14 cellular contexts compared by ENCODE assay signal in the genomic region with DNA sequence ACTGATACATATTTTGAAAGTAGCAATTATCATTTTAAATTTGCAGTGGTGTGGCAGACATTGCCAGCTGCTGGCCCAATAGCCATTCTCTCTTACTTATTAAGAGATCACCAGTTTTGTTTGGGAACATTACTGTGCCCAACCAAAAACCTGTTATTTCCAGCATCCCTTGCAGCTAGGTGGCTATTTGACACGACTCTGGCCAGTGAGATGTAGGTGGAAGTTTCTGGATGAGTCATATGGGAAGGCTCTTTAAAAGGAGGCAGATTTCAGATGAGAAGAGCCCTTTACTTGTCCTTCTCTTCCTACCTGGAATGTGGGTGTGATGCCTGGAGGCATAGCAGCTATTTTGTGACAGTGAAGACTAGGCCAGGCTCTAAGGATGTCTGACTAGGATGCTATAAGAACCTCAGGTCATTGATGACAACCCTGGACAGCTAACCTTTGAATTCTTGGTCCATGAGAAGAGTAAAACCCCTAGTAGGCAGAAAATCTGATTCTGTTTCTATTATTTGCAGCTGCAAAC.
DNase-seq lines count a peak whose midpoint lies in the region; ATAC-seq and TF ChIP-seq lines count a peak whose summit lies in the region.
"Had no signal": no experiment of that assay in that cellular context is flagged by ENCODE, and none has a peak within 500 bp of the region (broad histone marks: within the 10 kb centered on the region; RNA-seq: fewer than 3 reads in every experiment).

No MANE protein-coding gene starts in this region.

- intact Hi-C loops in esophagus squamous epithelium (cut with DNase I) = no loop called here

- WGBS in esophagus squamous epithelium, 2 donors = 64% methylated on average over 1 of the region's 1 CpG; no CpG with 5 or more reads in 1 of the 2 donors

- H3K27me3 Mint-ChIP-seq in activated T-cell treated with anti-CD3 and anti-CD28 coated beads, Interleukin-2, amount 50 U/mL, for 4 hours (ENCODE audit: low read depth) = no peaks in the 10 kb centered on the region
- H3K27me3 Mint-ChIP-seq in CD8-positive, alpha-beta memory T cell = no peaks in the 10 kb centered on the region
- peaks cover 6% of the 10 kb centered on the region for H3K27me3 Mint-ChIP-seq in osteocyte (ENCODE audit: unreplicated experiment)

- ATAC-seq in activated T-cell treated with anti-CD3 and anti-CD28 coated beads, Interleukin-2, amount 50 U/mL, for 4 hours = no peak
- ATAC-seq: A549 had no signal

- peaks cover 28% of the 10 kb centered on the region for H3K4me1 Mint-ChIP-seq in activated T-cell treated with anti-CD3 and anti-CD28 coated beads, Interleukin-2, amount 50 U/mL, for 4 hours (ENCODE audit: low read depth)
- H3K4me1 Mint-ChIP-seq in CD8-positive, alpha-beta memory T cell = peaks cover 31 to 41% (median 39%) of the 10 kb centered on the region in 3 donors
- H3K4me1 Mint-ChIP-seq in osteocyte (ENCODE audit: unreplicated experiment) = no peaks in the 10 kb centered on the region

- TF ChIP-seq CTCF in osteocyte (IDR thresholded peaks at IDR 0.05) (no peak), esophagus squamous epithelium (IDR thresholded peaks at IDR 0.05) (no peak)

- peaks cover 24% of the 10 kb centered on the region for H3K9me3 Mint-ChIP-seq in activated T-cell treated with anti-CD3 and anti-CD28 coated beads, Interleukin-2, amount 50 U/mL, for 4 hours
- H3K9me3 Mint-ChIP-seq in CD8-positive, alpha-beta memory T cell = peaks cover 4 to 20% (median 16%) of the 10 kb centered on the region in 5 donors
- peaks cover 6% of the 10 kb centered on the region for H3K9me3 Mint-ChIP-seq in osteocyte (ENCODE audit: unreplicated experiment)

- peak overlapping the region in 5 of 8 donors; percentile 19 to 67 (median 59) for H3K27ac Mint-ChIP-seq in CD8-positive, alpha-beta memory T cell
- H3K27ac Mint-ChIP-seq in osteocyte (ENCODE audit: unreplicated experiment) = no peak overlapping the region

- peaks cover 40% of the 10 kb centered on the region for H3K36me3 Mint-ChIP-seq in activated T-cell treated with anti-CD3 and anti-CD28 coated beads, Interleukin-2, amount 50 U/mL, for 4 hours (ENCODE audit: insufficient read depth)
- H3K36me3 Mint-ChIP-seq in CD8-positive, alpha-beta memory T cell = peaks cover 12 to 39% (median 30%) of the 10 kb centered on the region in 3 donors
- H3K36me3 Mint-ChIP-seq in osteocyte (ENCODE audit: unreplicated experiment) = no peaks in the 10 kb centered on the region

- DNase-seq in activated T-cell treated with anti-CD3 and anti-CD28 coated beads, Interleukin-2, amount 50 U/mL, for 48 hours = peak; percentile 18 to 21
- no peak for DNase-seq in activated T-cell treated with anti-CD3 and anti-CD28 coated beads, Interleukin-2, amount 50 U/mL, for 4 hours
- DNase-seq in CD8-positive, alpha-beta memory T cell = no peak
- DNase-seq in activated CD8-positive, alpha-beta memory T cell treated with anti-CD3 and anti-CD28 coated beads, Interleukin-2, amount 50 U/mL, for 48 hours = peak; percentile 22
- DNase-seq in osteocyte (ENCODE audit: extremely low spot score, unreplicated experiment) = peak; percentile 6
- no peak for DNase-seq in esophagus squamous epithelium (lab: John Stamatoyannopoulos, UW)
- no peak for DNase-seq in T-helper 2 cell
- no peak for DNase-seq in cerebellar cortex (ENCODE audit: low spot score)
- DNase-seq: DMS79, GM23248, NCI-H1436 treated with DMSO at 0.1 percent for 48 hours, NCI-H2081, NCI-H524 had no signal

- POLR2A ChIA-PET in CD8-positive, alpha-beta memory T cell (lab: Charles Lee) = interaction anchor here (0.6 kb wide), 1 partner anchor 471 kb away, joined by 3 read pairs; no protein-coding TSS in a partner anchor

- no peak overlapping the region for H3K4me3 Mint-ChIP-seq in activated T-cell treated with anti-CD3 and anti-CD28 coated beads, Interleukin-2, amount 50 U/mL, for 4 hours
- no peak overlapping the region for H3K4me3 Mint-ChIP-seq in CD8-positive, alpha-beta memory T cell
- H3K4me3 Mint-ChIP-seq in osteocyte (ENCODE audit: unreplicated experiment) = no peak overlapping the region

- TF ChIP-seq POLR2A in esophagus squamous epithelium (IDR thresholded peaks at IDR 0.05) = no peak

- peaks cover 12% of the 10 kb centered on the region for H3K4me1 ChIP-seq in CD8-positive, alpha-beta memory T cell (ENCODE audit: insufficient read depth, low read length)
- H3K4me1 ChIP-seq in esophagus squamous epithelium = peaks cover 0 to 7% (median 0%) of the 10 kb centered on the region in 3 donors
- H3K4me1 ChIP-seq: A549 had no signal

- H3K36me3 ChIP-seq in CD8-positive, alpha-beta memory T cell (ENCODE audit: insufficient read depth, low read length) = peaks cover 7% of the 10 kb centered on the region
- no peaks in the 10 kb centered on the region for H3K36me3 ChIP-seq in esophagus squamous epithelium

- H3K27ac ChIP-seq in CD8-positive, alpha-beta memory T cell (ENCODE audit: low read depth, low read length) = no peak overlapping the region
- no peak overlapping the region for H3K27ac ChIP-seq in esophagus squamous epithelium
- H3K27ac ChIP-seq: A549, GM23248 had no signal

- H3K27me3 ChIP-seq in CD8-positive, alpha-beta memory T cell (ENCODE audit: insufficient read depth, low read length, poor library complexity, severe bottlenecking) = no peaks in the 10 kb centered on the region
- H3K27me3 ChIP-seq in esophagus squamous epithelium = no peaks in the 10 kb centered on the region

- peaks cover 11% of the 10 kb centered on the region for H3K9me3 ChIP-seq in CD8-positive, alpha-beta memory T cell (ENCODE audit: low read length)
- peaks cover 0 to 19% (median 14%) of the 10 kb centered on the region in 3 donors for H3K9me3 ChIP-seq in esophagus squamous epithelium

- CTCF ChIA-PET in CD8-positive, alpha-beta memory T cell (lab: Charles Lee) = interaction anchor here (1.1 kb wide), 1 partner anchor 54 kb away, joined by 4 read pairs; no protein-coding TSS in a partner anchor

- H3K4me3 ChIP-seq in CD8-positive, alpha-beta memory T cell (ENCODE audit: low read length) = no peak overlapping the region
- no peak overlapping the region for H3K4me3 ChIP-seq in esophagus squamous epithelium
- H3K4me3 ChIP-seq: A549, GM23248 had no signal

Comparison
In these comparisons a context has a peak if more than half of its experiments do, and no peak if none do; other contexts are left out.
1. DNase-seq: peak in activated T-cell treated with anti-CD3 and anti-CD28 coated beads, Interleukin-2, amount 50 U/mL, for 48 hours (2 of 2), activated CD8-positive, alpha-beta memory T cell treated with anti-CD3 and anti-CD28 coated beads, Interleukin-2, amount 50 U/mL, for 48 hours (single experiment) and osteocyte (single experiment); none in activated T-cell treated with anti-CD3 and anti-CD28 coated beads, Interleukin-2, amount 50 U/mL, for 4 hours (single experiment), CD8-positive, alpha-beta memory T cell (0 of 5), esophagus squamous epithelium (single experiment), T-helper 2 cell (0 of 5) and cerebellar cortex (single experiment).